Comparison of ENCODE assay signal across 19 cellular contexts in the genomic region with DNA sequence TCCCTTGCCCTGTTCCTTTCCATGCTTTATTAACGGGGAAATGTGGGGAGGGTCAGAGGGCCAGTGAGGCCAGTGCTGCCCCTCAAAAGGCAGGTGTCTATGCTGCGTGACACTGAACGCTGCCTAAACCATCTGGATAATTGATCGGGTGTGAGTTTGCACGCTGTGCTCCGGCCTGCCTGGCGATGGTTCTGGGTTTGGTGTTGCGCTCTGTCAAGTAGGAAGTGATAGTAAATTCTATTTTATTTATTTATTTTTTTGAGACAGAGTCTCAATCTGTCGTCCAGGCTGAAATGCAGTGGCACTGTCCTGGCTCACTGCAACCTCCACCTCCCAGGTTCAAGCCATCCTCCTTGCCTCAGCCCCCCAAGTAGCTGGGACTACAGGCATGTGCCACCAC.
DNase-seq lines count a peak whose midpoint lies in the region; ATAC-seq and TF ChIP-seq lines count a peak whose summit lies in the region.
"Had no signal": no experiment of that assay in that cellular context is flagged by ENCODE, and none has a peak within 500 bp of the region (broad histone marks: within the 10 kb centered on the region; RNA-seq: fewer than 3 reads in every experiment).

No MANE protein-coding gene starts in this region.

- no peak overlapping the region for H2BK15ac ChIP-seq in neuronal stem cell (ENCODE audit: low read length)

- no peak overlapping the region for H4K8ac ChIP-seq in neuronal stem cell (ENCODE audit: low read depth, low read length)

- H3K9ac ChIP-seq in neuronal stem cell (ENCODE audit: low read depth, low read length, poor library complexity), result peak overlapping the region; percentile 53
- H3K9ac ChIP-seq: BLaER1 had no signal

- no peak overlapping the region for H2BK5ac ChIP-seq in neuronal stem cell (ENCODE audit: low read length)

- H3K27ac ChIP-seq in cardiac muscle cell (peak overlapping the region; percentile 64), heart right ventricle (no peak overlapping the region), neuronal stem cell (replicated peaks; ENCODE audit: low read length) (no peak overlapping the region), coronary artery (no peak overlapping the region)
- H3K27ac ChIP-seq: BLaER1, RWPE1 had no signal

- no peak overlapping the region for H3K14ac ChIP-seq in neuronal stem cell (ENCODE audit: low read length)

- H3K4me2 ChIP-seq in neuronal stem cell (ENCODE audit: insufficient read depth, low read length, poor library complexity, severe bottlenecking), result no peak overlapping the region

- peaks cover 10% of the 10 kb centered on the region for H3K27me3 Mint-ChIP-seq in glutamatergic neuron (ENCODE audit: unreplicated experiment)
- H3K27me3 Mint-ChIP-seq: CD4-positive, alpha-beta T cell had no signal

- H3K4ac ChIP-seq in neuronal stem cell (ENCODE audit: low read length), result no peak overlapping the region

- no peak overlapping the region for H2AFZ ChIP-seq in neuronal stem cell (ENCODE audit: low read length)

- H3K23ac ChIP-seq in neuronal stem cell (ENCODE audit: low read depth, low read length, poor library complexity), result no peak overlapping the region

- peaks cover 42% of the 10 kb centered on the region for H3K4me1 Mint-ChIP-seq in glutamatergic neuron (ENCODE audit: low read depth, unreplicated experiment)

- H4K91ac ChIP-seq in neuronal stem cell (ENCODE audit: low read depth, low read length, poor library complexity), result no peak overlapping the region

- peak overlapping the region; percentile 35 for H3K18ac ChIP-seq in neuronal stem cell (ENCODE audit: low read length)

- H3K4me3 ChIP-seq in cardiac muscle cell (no peak overlapping the region), heart right ventricle (no peak overlapping the region), neuronal stem cell (ENCODE audit: low read length in 2 of 2) (peak overlapping the region in 1 of 2 donors; percentile 45), coronary artery (no peak overlapping the region)
- H3K4me3 ChIP-seq: BLaER1, MG63 had no signal

- peak overlapping the region; percentile 91 for H3K27ac Mint-ChIP-seq in glutamatergic neuron (ENCODE audit: unreplicated experiment)
- H3K27ac Mint-ChIP-seq: CD4-positive, alpha-beta T cell had no signal

- no peaks in the 10 kb centered on the region for H3K36me3 ChIP-seq in cardiac muscle cell
- no peaks in the 10 kb centered on the region for H3K36me3 ChIP-seq in heart right ventricle
- H3K36me3 ChIP-seq in neuronal stem cell (replicated peaks in 1 of 2; ENCODE audit: control insufficient read depth in 2 of 2, insufficient read depth in 2 of 2, low read length in 2 of 2), result peaks cover 0 to 5% of the 10 kb centered on the region in 2 donors
- H3K36me3 ChIP-seq: MG63 had no signal

- DNase-seq in cardiac muscle cell (ENCODE audit: low read depth in 1 of 2, low spot score in 1 of 2), result no peak
- no peak for DNase-seq in heart right ventricle
- DNase-seq in glutamatergic neuron, result no peak
- DNase-seq in neuronal stem cell (ENCODE audit: low spot score), result no peak
- DNase-seq in coronary artery (ENCODE audit: low spot score), result no peak
- no peak for DNase-seq in HuH-7.5 (ENCODE audit: low spot score)
- DNase-seq in SK-N-DZ (ENCODE audit: low spot score), result no peak
- DNase-seq: CD4-positive, alpha-beta T cell; IMR-90; KG1; MG63; NCI-H1105 treated with DMSO at 0.1 percent for 48 hours; NCI-H146; NCI-H1930; NCI-H446 treated with DMSO at 0.1 percent for 48 hours; NCI-H526 treated with DMSO at 0.1 percent for 48 hours; SHP77 had no signal

- H3K9me3 ChIP-seq in cardiac muscle cell (ENCODE audit: low read depth), result no peaks in the 10 kb centered on the region
- no peaks in the 10 kb centered on the region for H3K9me3 ChIP-seq in heart right ventricle
- peaks cover 0 to 2% of the 10 kb centered on the region in 2 donors for H3K9me3 ChIP-seq in neuronal stem cell (replicated peaks in 1 of 2; ENCODE audit: control insufficient read depth in 2 of 2, insufficient read depth in 1 of 2, low read depth in 1 of 2, low read length in 2 of 2)
- H3K9me3 ChIP-seq: BLaER1, MG63 had no signal

- no peak overlapping the region for H2BK120ac ChIP-seq in neuronal stem cell (ENCODE audit: low read depth, low read length)

- intact Hi-C loops in heart right ventricle (cut with DNase I), result no loop called here

- H3K79me1 ChIP-seq in neuronal stem cell (ENCODE audit: low read depth, low read length), result peaks cover 11% of the 10 kb centered on the region

- H3K27me3 ChIP-seq in cardiac muscle cell, result no peaks in the 10 kb centered on the region
- no peaks in the 10 kb centered on the region for H3K27me3 ChIP-seq in heart right ventricle
- H3K27me3 ChIP-seq in neuronal stem cell (ENCODE audit: control insufficient read depth in 3 of 3, insufficient read depth in 3 of 3, low read depth in 1 of 3, low read length in 3 of 3), result no peaks in the 10 kb centered on the region
- H3K27me3 ChIP-seq: BLaER1, MG63 had no signal

- H3K4me3 Mint-ChIP-seq in glutamatergic neuron (ENCODE audit: unreplicated experiment), result peak overlapping the region; percentile 75
- H3K4me3 Mint-ChIP-seq: CD4-positive, alpha-beta T cell had no signal

- no peak overlapping the region for H2BK12ac ChIP-seq in neuronal stem cell (ENCODE audit: low read length)

- H3K36me3 Mint-ChIP-seq in glutamatergic neuron (ENCODE audit: unreplicated experiment), result no peaks in the 10 kb centered on the region

- TF ChIP-seq CTCF in cardiac muscle cell (IDR thresholded peaks at IDR 0.05; ENCODE audit: low read depth, low read length) (no peak), heart right ventricle (IDR thresholded peaks at IDR 0.05) (no peak), glutamatergic neuron (IDR thresholded peaks at IDR 0.05; ENCODE audit: partially characterized antibody, unreplicated experiment) (no peak), coronary artery (IDR thresholded peaks at IDR 0.05) (no peak)

- H3K4me1 ChIP-seq in cardiac muscle cell (ENCODE audit: low read depth) (peaks cover 38% of the 10 kb centered on the region), heart right ventricle (peaks cover 8 to 71% (median 33%) of the 10 kb centered on the region in 9 donors), neuronal stem cell (ENCODE audit: control insufficient read depth in 2 of 2, insufficient read depth in 1 of 2, low read depth in 1 of 2, low read length in 2 of 2) (peaks cover 0 to 21% of the 10 kb centered on the region in 2 donors)

- 94% methylated on average over 9 of the region's 9 CpGs for WGBS in heart right ventricle, 2 donors
- WGBS in neuronal stem cell (ENCODE audit: extremely low coverage in 2 of 2, insufficient read length in 2 of 2, insufficient replicate concordance in 1 of 2), 2 donors, result no CpG with 5 or more reads among the region's 9 CpGs

- peaks cover 6% of the 10 kb centered on the region for H3K9me3 Mint-ChIP-seq in glutamatergic neuron (ENCODE audit: unreplicated experiment)
- H3K9me3 Mint-ChIP-seq: CD4-positive, alpha-beta T cell had no signal

- ATAC-seq in heart right ventricle, result no peak

- no peak overlapping the region for H2AK5ac ChIP-seq in neuronal stem cell (ENCODE audit: low read depth, low read length)
